Comparison of ENCODE assay signal across 1 cellular context in genomic region chr6:118896339-118897136, GRCh38.
TF ChIP-seq lines count a peak whose summit lies in the region.

No MANE protein-coding gene starts in this region.

TF ChIP-seq in HepG2, 621 proteins besides CTCF, POLR2A, EP300 and RAD21 (continued from another document):
- TF ChIP-seq TBL1XR1 (IDR thresholded peaks at IDR 0.05; ENCODE audit: borderline replicate concordance, low read length, partially characterized antibody) (no peak), TAF1 (CRISPR knock-in tag; IDR thresholded peaks at IDR 0.05) (0 out of 2 replicates have a peak, but pooled peaks have one; percentile 24), TCF12 (IDR thresholded peaks at IDR 0.05) (no peak), TCF12 (CRISPR knock-in tag; IDR thresholded peaks at IDR 0.05) (no peak), ZFX (CRISPR knock-in tag; IDR thresholded peaks at IDR 0.05; ENCODE audit: low read depth) (no peak), ZFY (CRISPR knock-in tag; IDR thresholded peaks at IDR 0.05) (no peak), SRY (CRISPR knock-in tag; IDR thresholded peaks at IDR 0.05) (no peak), HNF1B (CRISPR knock-in tag; IDR thresholded peaks at IDR 0.05) (no peak), ZNF879 (CRISPR knock-in tag; IDR thresholded peaks at IDR 0.05) (no peak), REL (CRISPR knock-in tag; conservative IDR thresholded peaks at IDR 0.05) (no peak), SIX4 (CRISPR knock-in tag; IDR thresholded peaks at IDR 0.05) (no peak), SIN3A (IDR thresholded peaks at IDR 0.05; ENCODE audit: borderline replicate concordance, low read depth, low read length) (peak; percentile 60), MXD1 (CRISPR knock-in tag; IDR thresholded peaks at IDR 0.05) (no peak), MAFK (conservative IDR thresholded peaks at IDR 0.05 in 1 of 2, IDR thresholded peaks at IDR 0.05 in 1 of 2; ENCODE audit: low read length in 2 of 2) (peak; percentile 74 to 86), EHMT2 (IDR thresholded peaks at IDR 0.05; ENCODE audit: borderline replicate concordance, low read depth, low read length) (peak; percentile 43; the same call in 1 of the 2 replicates), HHEX (CRISPR knock-in tag; IDR thresholded peaks at IDR 0.05) (no peak), ZUFSP (CRISPR knock-in tag; IDR thresholded peaks at IDR 0.05; ENCODE audit: borderline replicate concordance) (no peak), ZNF3 (CRISPR knock-in tag; IDR thresholded peaks at IDR 0.05) (no peak), ZNF354B (CRISPR knock-in tag; IDR thresholded peaks at IDR 0.05) (no peak)
